Comparison of ENCODE assay signal across 28 cellular contexts in the genomic region with DNA sequence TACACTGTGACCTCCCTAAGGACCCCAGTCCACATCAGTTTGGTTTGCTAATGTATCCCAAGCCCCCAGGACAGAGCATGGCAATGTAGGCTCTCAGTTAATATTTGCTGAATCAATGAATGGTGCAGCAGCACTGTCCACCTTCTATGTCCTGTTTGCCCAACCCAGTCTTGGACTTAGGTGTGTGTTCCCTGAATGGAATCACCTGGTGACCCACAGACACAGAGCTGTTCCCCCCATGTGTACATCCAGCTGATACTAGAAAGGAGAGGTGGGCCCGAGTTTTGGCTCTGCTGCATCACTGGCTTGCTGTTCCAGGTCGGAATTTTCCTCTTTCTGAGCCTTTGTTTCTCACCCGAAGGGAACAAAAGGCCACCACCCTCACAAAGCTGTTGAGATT.
DNase-seq lines count a peak whose midpoint lies in the region; ATAC-seq and TF ChIP-seq lines count a peak whose summit lies in the region.
"Had no signal": no experiment of that assay in that cellular context is flagged by ENCODE, and none has a peak within 500 bp of the region (broad histone marks: within the 10 kb centered on the region; RNA-seq: fewer than 3 reads in every experiment).

No MANE protein-coding gene starts in this region.

- no peaks in the 10 kb centered on the region for H3K27me3 Mint-ChIP-seq in chondrocyte (ENCODE audit: low read depth)
- peaks cover 0 to 2% (median 2%) of the 10 kb centered on the region in 3 donors for H3K27me3 Mint-ChIP-seq in immature natural killer cell (ENCODE audit: low read depth in 3 of 3)

- H3K4me1 Mint-ChIP-seq in chondrocyte (ENCODE audit: low read depth) (peaks cover 85% of the 10 kb centered on the region), immature natural killer cell (peaks cover 0 to 8% of the 10 kb centered on the region in 2 donors)

- POLR2A ChIA-PET in IMR-90 (lab: Charles Lee; ENCODE audit: unreplicated experiment), result no interaction called here

- H2AK5ac ChIP-seq in IMR-90 (ENCODE audit: low read depth, low read length), result peak overlapping the region; percentile 75; the same call in 1 of the 2 replicates

- no peak overlapping the region for H3K4me3 ChIP-seq in IMR-90 (ENCODE audit: insufficient read depth, low read depth, low read length)
- H3K4me3 ChIP-seq in lung, result no peak overlapping the region
- H3K4me3 ChIP-seq in thoracic aorta, result no peak overlapping the region
- H3K4me3 ChIP-seq in SJCRH30, result no peak overlapping the region
- H3K4me3 ChIP-seq: body of pancreas, heart right ventricle, spleen had no signal

- H3K4me3 Mint-ChIP-seq in chondrocyte (ENCODE audit: unreplicated experiment) (no peak overlapping the region), immature natural killer cell (no peak overlapping the region)
- H3K4me3 Mint-ChIP-seq: activated CD8-positive, alpha-beta T cell treated with anti-CD3 and anti-CD28 coated beads, Interleukin-2, amount 10 ng/mL, durations not matched to agents 7 days and 5 days; T-helper 1 cell treated with Interleukin-12 subunit alpha and Interleukin-12 subunit beta and Interleukin-4 antibody, amounts not matched to agents 30 μg/mL and 1 μg/mL, for 36 hours had no signal

- H4K91ac ChIP-seq in IMR-90 (ENCODE audit: insufficient read depth, low read depth, low read length), result peak overlapping the region; percentile 31

- H3K4me2 ChIP-seq in IMR-90 (ENCODE audit: low read depth, low read length), result no peak overlapping the region
- H3K4me2 ChIP-seq: SK-N-SH had no signal

- intact Hi-C loops in IMR-90 (cut with micrococcal nuclease), result no loop called here

- peak overlapping the region; percentile 73; the same call in 1 of the 3 replicates for H2BK15ac ChIP-seq in IMR-90 (ENCODE audit: low read depth, low read length)

- H3K27me3 ChIP-seq in IMR-90 (ENCODE audit: control insufficient read depth, insufficient read depth, low read length), result no peaks in the 10 kb centered on the region
- no peaks in the 10 kb centered on the region for H3K27me3 ChIP-seq in lung (ENCODE audit: control insufficient read depth, insufficient read depth)
- H3K27me3 ChIP-seq in thoracic aorta (replicated peaks; ENCODE audit: insufficient read depth), result no peaks in the 10 kb centered on the region
- H3K27me3 ChIP-seq in SJCRH30, result no peaks in the 10 kb centered on the region
- H3K27me3 ChIP-seq: body of pancreas, heart right ventricle, spleen had no signal

- H3K18ac ChIP-seq in IMR-90 (ENCODE audit: low read depth, low read length), result peak overlapping the region; percentile 26; the same call in 1 of the 2 replicates

- peaks cover 15% of the 10 kb centered on the region; the same call in 1 of the 2 replicates for H3K9me1 ChIP-seq in IMR-90 (ENCODE audit: insufficient read depth, low read length)

- no peak overlapping the region for H3K9ac ChIP-seq in IMR-90 (ENCODE audit: low read depth, low read length)
- H3K9ac ChIP-seq: parathyroid adenoma, SK-N-SH had no signal

- no peak overlapping the region for H2AK9ac ChIP-seq in IMR-90 (replicated peaks; ENCODE audit: low read depth, low read length, poor library complexity)

- H2BK5ac ChIP-seq in IMR-90 (ENCODE audit: low read depth, low read length, poor library complexity, severe bottlenecking), result no peak overlapping the region

- dilution Hi-C loops in IMR-90 (cut with HindIII; ENCODE audit: low sequenced_read_pairs, unreplicated experiment), result no loop called here

- H4K8ac ChIP-seq in IMR-90 (ENCODE audit: low read depth in 2 of 2, low read length in 2 of 2), result 0 out of 4 replicates have a peak overlapping the region, but pooled peaks of 1 of the 2 experiments have one; percentile 22

- no peaks in the 10 kb centered on the region for H3K9me3 ChIP-seq in IMR-90 (ENCODE audit: control insufficient read depth, insufficient read depth, low read length)
- H3K9me3 ChIP-seq in lung (ENCODE audit: control insufficient read depth in 2 of 2, insufficient read depth in 1 of 2, low read length in 1 of 2), result no peaks in the 10 kb centered on the region
- no peaks in the 10 kb centered on the region for H3K9me3 ChIP-seq in thoracic aorta
- no peaks in the 10 kb centered on the region for H3K9me3 ChIP-seq in SJCRH30 (replicated peaks)
- H3K9me3 ChIP-seq: body of pancreas, heart right ventricle, SK-N-SH, spleen had no signal

- H3K27ac Mint-ChIP-seq in chondrocyte (ENCODE audit: unreplicated experiment), result peak overlapping the region; percentile 98
- peak overlapping the region in 1 of 6 donors; percentile 40 for H3K27ac Mint-ChIP-seq in immature natural killer cell
- H3K27ac Mint-ChIP-seq: activated CD8-positive, alpha-beta T cell treated with anti-CD3 and anti-CD28 coated beads, Interleukin-2, amount 10 ng/mL, durations not matched to agents 7 days and 5 days; T-helper 1 cell treated with Interleukin-12 subunit alpha and Interleukin-12 subunit beta and Interleukin-4 antibody, amounts not matched to agents 30 μg/mL and 1 μg/mL, for 36 hours had no signal

- ATAC-seq in IMR-90 (ENCODE audit: low read depth), result no peak
- ATAC-seq in lung (ENCODE audit: insufficient read depth, low FRiP score), result no peak
- ATAC-seq in thoracic aorta (ENCODE audit: insufficient number of reproducible peaks, low FRiP score, low read depth), result no peak
- ATAC-seq: activated CD8-positive, alpha-beta T cell treated with anti-CD3 and anti-CD28 coated beads, Interleukin-2, amount 10 ng/mL, durations not matched to agents 7 days and 5 days; body of pancreas had no signal

- H3K56ac ChIP-seq in IMR-90 (ENCODE audit: extremely low read depth, insufficient read depth, low read length), result no peak overlapping the region

- H3K14ac ChIP-seq in IMR-90 (replicated peaks; ENCODE audit: low read depth, low read length), result 0 out of 2 replicates have a peak overlapping the region, but pooled peaks have one; percentile 2

- peak overlapping the region; percentile 67 for H3K4ac ChIP-seq in IMR-90 (ENCODE audit: low read depth, low read length)

- no peak for TF ChIP-seq RAD21 in IMR-90 (IDR thresholded peaks at IDR 0.05; ENCODE audit: low read length)

- no peak overlapping the region for H2AFZ ChIP-seq in IMR-90 (replicated peaks; ENCODE audit: low read length, poor library complexity)
- H2AFZ ChIP-seq: parathyroid adenoma had no signal

- TF ChIP-seq CTCF in IMR-90 (conservative IDR thresholded peaks at IDR 0.05; ENCODE audit: low read depth, low read length) (no peak), chondrocyte (IDR thresholded peaks at IDR 0.05) (no peak), lung (IDR thresholded peaks at IDR 0.05; ENCODE audit: control extremely low read depth, extremely low read depth) (no peak), thoracic aorta (IDR thresholded peaks at IDR 0.05) (no peak)

- peak overlapping the region; percentile 26; the same call in 1 of the 2 replicates for H2BK120ac ChIP-seq in IMR-90 (ENCODE audit: low read depth, low read length)

- no peaks in the 10 kb centered on the region for H3K36me3 ChIP-seq in IMR-90 (ENCODE audit: control insufficient read depth, insufficient read depth, low read length)
- no peaks in the 10 kb centered on the region for H3K36me3 ChIP-seq in lung (ENCODE audit: control insufficient read depth in 2 of 2, insufficient read depth in 2 of 2, low read length in 2 of 2)
- H3K36me3 ChIP-seq in thoracic aorta, result no peaks in the 10 kb centered on the region
- H3K36me3 ChIP-seq in SJCRH30, result no peaks in the 10 kb centered on the region
- H3K36me3 ChIP-seq: heart right ventricle, spleen had no signal

- no TSS peak for BruUV-seq in IMR-90 (replicated peaks; lab: Mats Ljungman, UMichigan)

- H3K27ac ChIP-seq in IMR-90 (ENCODE audit: insufficient read depth, low read length), result no peak overlapping the region
- peak overlapping the region in 1 of 2 donors; percentile 20 for H3K27ac ChIP-seq in lung (ENCODE audit: low read depth in 1 of 2, low read length in 1 of 2)
- H3K27ac ChIP-seq in thoracic aorta, result peak overlapping the region; percentile 91
- no peak overlapping the region for H3K27ac ChIP-seq in SJCRH30
- H3K27ac ChIP-seq: C4-2B, parathyroid adenoma, spleen had no signal

- no CpG with 5 or more reads among the region's 3 CpGs for WGBS in IMR-90 (ENCODE audit: extremely low coverage in 2 of 2, insufficient read length in 1 of 2), 2 experiments
- 91 to 97% methylated on average over 3 of the region's 3 CpGs for WGBS in lung, 2 donors

- H3K9me3 Mint-ChIP-seq in chondrocyte (ENCODE audit: low read depth) (no peaks in the 10 kb centered on the region), immature natural killer cell (no peaks in the 10 kb centered on the region)
- H3K9me3 Mint-ChIP-seq: T-helper 1 cell treated with Interleukin-12 subunit alpha and Interleukin-12 subunit beta and Interleukin-4 antibody, amounts not matched to agents 30 μg/mL and 1 μg/mL, for 36 hours had no signal

- peak overlapping the region; percentile 23; the same call in 1 of the 2 replicates for H4K5ac ChIP-seq in IMR-90 (ENCODE audit: low read depth, low read length)

- peak overlapping the region; percentile 31; the same call in 1 of the 2 replicates for H3K23ac ChIP-seq in IMR-90 (ENCODE audit: low read depth, low read length)

- DNase-seq in IMR-90 (no peak), chondrocyte (ENCODE audit: low spot score) (no peak), lung (ENCODE audit: low spot score) (peak; percentile 5), thoracic aorta (ENCODE audit: low spot score) (no peak), SJCRH30 (no peak), NCI-H2081 treated with DMSO at 0.1 percent for 48 hours (lab: John Stamatoyannopoulos, UW) (no peak), immature natural killer cell (no peak)
- DNase-seq: activated CD4-positive, alpha-beta T cell treated with anti-CD3 and anti-CD28 coated beads for 1 hour; activated CD8-positive, alpha-beta T cell treated with anti-CD3 and anti-CD28 coated beads, Interleukin-2, amount 10 ng/mL, durations not matched to agents 7 days and 5 days; activated gamma-delta T cell treated with Interleukin-2 at 50 U/mL for 16 hours; activated T-cell treated with anti-CD3 and anti-CD28 coated beads, Interleukin-2, amount 50 U/mL, for 1 hour; effector CD8-positive, alpha-beta T cell; foreskin fibroblast; Karpas-422; kidney glomerular epithelial cell; mammary epithelial cell; MV-4-11; NCI-H1436 treated with DMSO at 0.1 percent for 48 hours; NCI-H446 treated with DMSO at 0.1 percent for 48 hours; NCI-H82; right cardiac atrium; SK-N-SH; spleen had no signal

- CTCF ChIA-PET in IMR-90 (lab: Yijun Ruan, JAX), result no interaction called here

- no peaks in the 10 kb centered on the region for H3K36me3 Mint-ChIP-seq in chondrocyte (ENCODE audit: low read depth)
- H3K36me3 Mint-ChIP-seq in immature natural killer cell, result peaks cover 0 to 7% (median 0%) of the 10 kb centered on the region in 3 donors

- H2BK20ac ChIP-seq in IMR-90 (ENCODE audit: low read depth, low read length), result peak overlapping the region; percentile 48

- peaks cover 16% of the 10 kb centered on the region for H3K4me1 ChIP-seq in IMR-90 (ENCODE audit: control insufficient read depth, insufficient read depth, low read length)
- H3K4me1 ChIP-seq in lung (ENCODE audit: control insufficient read depth in 2 of 2, insufficient read depth in 2 of 2, low read length in 2 of 2), result peaks cover 7 to 10% of the 10 kb centered on the region in 2 donors
- H3K4me1 ChIP-seq in thoracic aorta (ENCODE audit: control insufficient read depth in 1 of 2, low read depth in 2 of 2), result peaks cover 14 to 74% of the 10 kb centered on the region in 2 donors
- peaks cover 32% of the 10 kb centered on the region for H3K4me1 ChIP-seq in SJCRH30

- no peak for TF ChIP-seq POLR2A in IMR-90 (IDR thresholded peaks at IDR 0.05; ENCODE audit: low read depth, low read length)

- in situ Hi-C loops in IMR-90 (cut with MboI; ENCODE audit: low sequenced_read_pairs), result no loop called here

- H4K20me1 ChIP-seq in IMR-90 (ENCODE audit: insufficient read depth, low read length), result no peaks in the 10 kb centered on the region

- peaks cover 0 to 23% of the 10 kb centered on the region in 2 experiments; a peak in 2 of 4 replicates for H3K79me1 ChIP-seq in IMR-90 (ENCODE audit: low read depth in 1 of 2, low read length in 2 of 2)

Comparison
In these comparisons a context has a peak if more than half of its experiments do, and no peak if none do; other contexts are left out.
1. H3K27ac ChIP-seq: peak in thoracic aorta (2 of 2); none in IMR-90 (single experiment) and SJCRH30 (single experiment).